Comparison of ENCODE assay signal across 12 cellular contexts in the genomic region with DNA sequence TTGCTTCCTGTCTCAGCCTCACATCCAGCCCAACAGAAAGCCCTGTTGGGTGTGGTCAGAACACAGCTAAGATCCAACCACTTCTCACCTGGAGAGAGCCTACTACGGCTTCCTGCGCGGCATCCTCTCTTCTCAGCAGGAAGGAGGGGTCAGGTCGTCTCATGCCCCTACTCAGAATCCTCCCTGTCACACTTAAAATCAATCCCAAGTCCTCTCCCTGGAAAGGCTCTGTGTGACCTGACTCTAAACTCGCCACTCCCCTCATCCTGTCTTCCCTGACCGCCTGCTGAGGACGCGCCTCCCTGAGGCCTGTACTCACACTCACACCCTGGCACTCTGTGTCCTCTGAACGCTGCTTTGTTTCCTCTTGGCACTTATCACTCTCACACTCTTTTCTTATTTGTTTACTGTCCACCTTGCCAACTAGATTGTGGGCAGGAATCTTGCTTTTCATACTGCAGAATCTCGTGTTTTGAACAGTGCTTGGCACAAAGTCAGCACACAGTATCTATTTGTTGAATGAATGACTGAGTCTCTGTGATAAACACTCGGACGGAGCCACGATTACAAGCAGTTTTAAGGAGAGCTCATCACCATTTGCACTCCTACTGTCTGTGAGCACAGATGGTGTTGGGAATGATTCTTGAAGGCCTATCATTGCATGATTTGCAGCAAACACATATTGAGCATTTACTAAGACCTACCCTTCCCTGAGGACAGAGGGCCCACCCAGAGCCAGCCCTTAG. TPM values are rescaled to one million over a fixed set of nuclear protein-coding genes. Genes with fewer than 3 reads are reported as not detected.
DNase-seq lines count a peak whose midpoint lies in the region; ATAC-seq and TF ChIP-seq lines count a peak whose summit lies in the region.
"Had no signal": no experiment of that assay in that cellular context is flagged by ENCODE, and none has a peak within 500 bp of the region (broad histone marks: within the 10 kb centered on the region; RNA-seq: fewer than 3 reads in every experiment).

No MANE protein-coding gene starts in this region.

- no peaks in the 10 kb centered on the region for H3K27me3 Mint-ChIP-seq in activated T-cell treated with anti-CD3 and anti-CD28 coated beads, Interleukin-2, amount 50 U/mL, for 72 hours (ENCODE audit: low read depth)
- no peaks in the 10 kb centered on the region for H3K27me3 Mint-ChIP-seq in activated naive CD8-positive, alpha-beta T cell
- H3K27me3 Mint-ChIP-seq in immature natural killer cell (ENCODE audit: low read depth in 3 of 3), result peaks cover 11 to 31% (median 13%) of the 10 kb centered on the region in 3 donors
- H3K27me3 Mint-ChIP-seq in CD14-positive monocyte (ENCODE audit: low read depth in 3 of 3), result peaks cover 0 to 3% (median 0%) of the 10 kb centered on the region in 3 donors

- DNase-seq in activated T-cell treated with anti-CD3 and anti-CD28 coated beads, Interleukin-2, amount 50 U/mL, for 72 hours, result no peak
- DNase-seq in activated T-cell treated with anti-CD3 and anti-CD28 coated beads for 4 hours (no peak), immature natural killer cell (peak in 1 of 3 donors; percentile 44), CD14-positive monocyte (ENCODE audit: low spot score) (no peak)
- DNase-seq: AML-193; NCI-H2081 treated with DMSO at 0.1 percent for 48 hours; stimulated activated CD4-positive, alpha-beta T cell treated with anti-CD3 and anti-CD28 coated beads, Interleukin-2, amount 100 ng/mL, for 24 hours had no signal

- ATAC-seq in activated T-cell treated with anti-CD3 and anti-CD28 coated beads, Interleukin-2, amount 50 U/mL, for 72 hours (replicated peaks in 1 of 2), result no peak
- ATAC-seq in HG03159 (IDR thresholded peaks at IDR 0.05; ENCODE audit: unreplicated experiment) (no peak), GM19351 (IDR thresholded peaks at IDR 0.05; ENCODE audit: unreplicated experiment) (no peak)
- ATAC-seq: GM12878 had no signal

- peaks cover 18% of the 10 kb centered on the region for H3K4me1 Mint-ChIP-seq in activated T-cell treated with anti-CD3 and anti-CD28 coated beads, Interleukin-2, amount 50 U/mL, for 72 hours (ENCODE audit: low read depth)
- peaks cover 42% of the 10 kb centered on the region for H3K4me1 Mint-ChIP-seq in activated naive CD8-positive, alpha-beta T cell (ENCODE audit: low read depth)
- H3K4me1 Mint-ChIP-seq in immature natural killer cell, result peaks cover 57 to 63% of the 10 kb centered on the region in 2 donors
- H3K4me1 Mint-ChIP-seq in CD14-positive monocyte, result peaks cover 7% of the 10 kb centered on the region

- no peak for TF ChIP-seq CTCF in CD14-positive monocyte (IDR thresholded peaks at IDR 0.05)

- no peaks in the 10 kb centered on the region for H3K9me3 Mint-ChIP-seq in activated T-cell treated with anti-CD3 and anti-CD28 coated beads, Interleukin-2, amount 50 U/mL, for 72 hours
- no peaks in the 10 kb centered on the region for H3K9me3 Mint-ChIP-seq in activated naive CD8-positive, alpha-beta T cell (ENCODE audit: low read depth)
- no peaks in the 10 kb centered on the region for H3K9me3 Mint-ChIP-seq in immature natural killer cell
- no peaks in the 10 kb centered on the region for H3K9me3 Mint-ChIP-seq in CD14-positive monocyte

- peak overlapping the region; percentile 70 for H3K27ac Mint-ChIP-seq in activated T-cell treated with anti-CD3 and anti-CD28 coated beads, Interleukin-2, amount 50 U/mL, for 72 hours
- peak overlapping the region; percentile 75 for H3K27ac Mint-ChIP-seq in activated naive CD8-positive, alpha-beta T cell
- H3K27ac Mint-ChIP-seq in immature natural killer cell, result peak overlapping the region; percentile 66 to 95 (median 86)
- peak overlapping the region in 1 of 7 donors; percentile 33 for H3K27ac Mint-ChIP-seq in CD14-positive monocyte

- intact Hi-C loops in CD14-positive monocyte (cut with micrococcal nuclease), result no loop called here

- no peak overlapping the region for H3K4me3 Mint-ChIP-seq in activated T-cell treated with anti-CD3 and anti-CD28 coated beads, Interleukin-2, amount 50 U/mL, for 72 hours
- peak overlapping the region; percentile 3 for H3K4me3 Mint-ChIP-seq in activated naive CD8-positive, alpha-beta T cell
- H3K4me3 Mint-ChIP-seq in immature natural killer cell, result peak overlapping the region in 2 of 5 donors; percentile 1 to 25
- H3K4me3 Mint-ChIP-seq in CD14-positive monocyte, result peak overlapping the region in 1 of 2 donors; percentile 1

- H3K36me3 Mint-ChIP-seq in activated T-cell treated with anti-CD3 and anti-CD28 coated beads, Interleukin-2, amount 50 U/mL, for 72 hours (ENCODE audit: insufficient read depth in 2 of 2), result peaks cover 14 to 20% of the 10 kb centered on the region in 2 donors
- H3K36me3 Mint-ChIP-seq in activated naive CD8-positive, alpha-beta T cell, result peaks cover 22% of the 10 kb centered on the region
- H3K36me3 Mint-ChIP-seq in immature natural killer cell (peaks cover 25 to 35% (median 26%) of the 10 kb centered on the region in 3 donors), CD14-positive monocyte (peaks cover 0 to 5% of the 10 kb centered on the region in 2 donors)

- H3K27ac ChIP-seq in temporal lobe (ENCODE audit: low read depth, low read length), result peak overlapping the region; percentile 8

RNA-seq across cellular contexts. Expression of a gene that starts 18.7 kb away (rescaled TPM):
- 10 to 100 TPM; 78.2 to 88.3 TPM for total RNA-seq in activated T-cell treated with anti-CD3 and anti-CD28 coated beads, Interleukin-2, amount 50 U/mL, for 72 hours
- polyA plus RNA-seq in immature natural killer cell, result 100 to 1,000 TPM; 230 to 380 (median 276) TPM
- total RNA-seq in temporal lobe, result 23.6 TPM
- polyA plus RNA-seq in CD14-positive monocyte, result 100 to 1,000 TPM; 757 to 790 TPM

RNA-seq across cellular contexts. Expression of a gene that starts 21.8 kb away (rescaled TPM):
- total RNA-seq in activated T-cell treated with anti-CD3 and anti-CD28 coated beads, Interleukin-2, amount 50 U/mL, for 72 hours, result 10 to 100 TPM; 44.9 to 56.6 TPM
- polyA plus RNA-seq in immature natural killer cell (10 to 100 TPM; 21.0 to 24.1 (median 24.1) TPM), CD14-positive monocyte (under 1 TPM; 0.16 to 0.17 TPM)
- under 0.01 TPM for total RNA-seq in temporal lobe

RNA-seq across cellular contexts. Expression of a gene that starts 50.8 kb away (rescaled TPM):
- total RNA-seq in activated T-cell treated with anti-CD3 and anti-CD28 coated beads, Interleukin-2, amount 50 U/mL, for 72 hours, result 10 to 100 TPM; 47.3 to 58.4 TPM
- 10 to 100 TPM; 12.3 to 16.1 (median 14.9) TPM for polyA plus RNA-seq in immature natural killer cell
- total RNA-seq in temporal lobe, result 4.2 TPM
- 10 to 100 TPM; 11.0 to 12.2 TPM for polyA plus RNA-seq in CD14-positive monocyte

Comparison
In these comparisons a context has a peak if more than half of its experiments do, and no peak if none do; other contexts are left out.
1. RNA of a gene that starts 21.8 kb away (total RNA-seq): 44.9 to 56.6 TPM in activated T-cell treated with anti-CD3 and anti-CD28 coated beads, Interleukin-2, amount 50 U/mL, for 72 hours; under 0.01 TPM in temporal lobe (single experiment); every median in the first group is over 10 times any median in the second.